In genomic region chr12:113875681-113876080, GRCh38 we compare ENCODE assay signal across 16 cellular contexts.
DNase-seq lines count a peak whose midpoint lies in the region; ATAC-seq, FAIRE-seq and TF ChIP-seq lines count a peak whose summit lies in the region.
"Had no signal": no experiment of that assay in that cellular context is flagged by ENCODE, and none has a peak within 500 bp of the region (broad histone marks: within the 10 kb centered on the region; RNA-seq: fewer than 3 reads in every experiment).

No MANE protein-coding gene starts in this region.

- in situ Hi-C loops in K562 (cut with MboI) = no loop called here

- BruUV-seq in K562 (replicated peaks; lab: Mats Ljungman, UMichigan) = no TSS peak

- intact Hi-C loops in K562 (cut with micrococcal nuclease) = no loop called here

- H3K79me2 ChIP-seq in K562 (ENCODE audit: control insufficient read depth, insufficient read depth, low read length) (no peaks in the 10 kb centered on the region), neural cell (replicated peaks; ENCODE audit: insufficient read depth, low read length) (no peaks in the 10 kb centered on the region), MM.1S (ENCODE audit: low read length) (no peaks in the 10 kb centered on the region)

- H3K9me3 ChIP-seq in K562 (replicated peaks; ENCODE audit: control insufficient read depth, insufficient read depth, low read depth, low read length) (no peaks in the 10 kb centered on the region), neural cell (ENCODE audit: low read length) (no peaks in the 10 kb centered on the region), MM.1S (replicated peaks; ENCODE audit: insufficient read depth, low read length) (no peaks in the 10 kb centered on the region)
- H3K9me3 ChIP-seq: right lobe of liver had no signal

- DNase-seq in EH (ENCODE audit: low read depth) (peak; percentile 49), NCI-H1436 treated with DMSO at 0.1 percent for 48 hours (lab: John Stamatoyannopoulos, UW) (peak; percentile 20), K562 (ENCODE audit: extremely low read depth in 1 of 4, low spot score in 3 of 4) (no peak), MM.1S (no peak)
- no peak for DNase-seq in stimulated activated CD4-positive, alpha-beta T cell treated with anti-CD3 and anti-CD28 coated beads, Interleukin-2, amount 100 ng/mL, for 48 hours
- DNase-seq: CD4-positive, alpha-beta memory T cell; left ventricle myocardium superior; NCI-H2107; right lobe of liver; stimulated activated naive B cell treated with anti-CD40 and anti-IgM and Interleukin-4, amounts not matched to agents 10 μg/mL and 1 μg/mL and 100 μg/mL, for 72 hours had no signal

- no peak for TF ChIP-seq EP300 in K562 (IDR thresholded peaks at IDR 0.05; ENCODE audit: low read length)
- TF ChIP-seq EP300 in neural cell (conservative IDR thresholded peaks at IDR 0.05; ENCODE audit: poor library complexity, severe bottlenecking) = no peak

- no peaks in the 10 kb centered on the region for H3K9me1 ChIP-seq in K562 (ENCODE audit: control insufficient read depth, insufficient read depth, low read length)

- CTCF ChIA-PET in K562 (lab: Yijun Ruan, JAX; ENCODE audit: low intra/inter-chr PET ratio) = no interaction called here

- H4K20me1 ChIP-seq in K562 (replicated peaks; ENCODE audit: control insufficient read depth, insufficient read depth, low read length) (0 out of 2 replicates have a peak, but pooled peaks cover 2% of the 10 kb centered on the region), neural cell (ENCODE audit: insufficient read depth) (no peaks in the 10 kb centered on the region), MM.1S (ENCODE audit: insufficient read depth, low read length) (no peaks in the 10 kb centered on the region)

- H3K36me3 ChIP-seq in K562 (ENCODE audit: control insufficient read depth, insufficient read depth, low read length) (peaks cover 23% of the 10 kb centered on the region; the same call in 2 of the 3 replicates), neural cell (ENCODE audit: insufficient read depth, low read length) (no peaks in the 10 kb centered on the region), MM.1S (replicated peaks; ENCODE audit: insufficient read depth, low read length) (no peaks in the 10 kb centered on the region)
- H3K36me3 ChIP-seq: right lobe of liver had no signal

- ATAC-seq in K562 (no peak), GM19397 (IDR thresholded peaks at IDR 0.05; ENCODE audit: unreplicated experiment) (no peak), GM21381 (IDR thresholded peaks at IDR 0.05; ENCODE audit: unreplicated experiment) (no peak)
- ATAC-seq: GM23338; left ventricle myocardium superior; right lobe of liver; stimulated activated naive B cell treated with anti-CD40 and anti-IgM and Interleukin-4, amounts not matched to agents 10 μg/mL and 1 μg/mL and 100 μg/mL, for 72 hours had no signal

- 44% methylated on average over 10 of the region's 10 CpGs for WGBS in K562 (ENCODE audit: insufficient coverage, low coverage, missing lambda C conversion rate)

- H3K9ac ChIP-seq in K562 (ENCODE audit: insufficient read depth in 1 of 2, low read depth in 2 of 2, low read length in 2 of 2) = 0 out of 4 replicates have a peak overlapping the region, but pooled peaks of 1 of the 2 experiments have one; percentile 22
- no peak overlapping the region for H3K9ac ChIP-seq in neural cell (ENCODE audit: low read length)
- no peak overlapping the region for H3K9ac ChIP-seq in MM.1S (ENCODE audit: low read length)

- no peaks in the 10 kb centered on the region for H3K9me2 ChIP-seq in neural cell (ENCODE audit: insufficient read depth, low read length)
- no peaks in the 10 kb centered on the region for H3K9me2 ChIP-seq in MM.1S (replicated peaks; ENCODE audit: insufficient read depth, low read length)

- H3K4me1 ChIP-seq in K562 (replicated peaks in 1 of 2; ENCODE audit: control insufficient read depth in 2 of 2, insufficient read depth in 2 of 2, low read length in 2 of 2) = peaks cover 0 to 3% of the 10 kb centered on the region in 2 experiments; a peak in 2 of 5 replicates
- no peaks in the 10 kb centered on the region for H3K4me1 ChIP-seq in MM.1S (ENCODE audit: low read length)
- H3K4me1 ChIP-seq: right lobe of liver had no signal

- H3K4me2 ChIP-seq in K562 (ENCODE audit: insufficient read depth, low read length) (no peak overlapping the region), neural cell (ENCODE audit: low read length) (no peak overlapping the region), MM.1S (ENCODE audit: low read depth, low read length) (no peak overlapping the region)
- H3K4me2 ChIP-seq: GM23338 had no signal

- TF ChIP-seq CTCF in K562 (IDR thresholded peaks at IDR 0.05 in 2 of 3, conservative IDR thresholded peaks at IDR 0.05 in 1 of 3; ENCODE audit: insufficient read depth in 2 of 3, low read depth in 1 of 3, low read length in 3 of 3) = no peak
- TF ChIP-seq CTCF in neural cell (IDR thresholded peaks at IDR 0.05; ENCODE audit: poor library complexity, severe bottlenecking) = no peak
- no peak for TF ChIP-seq CTCF in MM.1S (IDR thresholded peaks at IDR 0.05; ENCODE audit: low read length)

- POLR2A ChIA-PET in K562 (lab: Yijun Ruan, JAX) = no interaction called here

- no peak for TF ChIP-seq POLR2A in K562 (conservative IDR thresholded peaks at IDR 0.05)

- TF ChIP-seq RAD21 in K562 (CRISPR knock-in tag; conservative IDR thresholded peaks at IDR 0.05 in 1 of 2, IDR thresholded peaks at IDR 0.05 in 1 of 2) (no peak), neural cell (conservative IDR thresholded peaks at IDR 0.05) (no peak)

- H3F3A ChIP-seq in neural cell (ENCODE audit: insufficient read depth, low read length, poor library complexity, severe bottlenecking) (no peaks in the 10 kb centered on the region), MM.1S (ENCODE audit: insufficient read depth, low read length) (no peaks in the 10 kb centered on the region)

- no peak for FAIRE-seq in K562 (lab: Jason Lieb, UNC)
- FAIRE-seq: GM18507 had no signal

- no peak overlapping the region for H2AFZ ChIP-seq in K562 (ENCODE audit: low read depth, low read length)
- no peak overlapping the region for H2AFZ ChIP-seq in neural cell (ENCODE audit: low read depth, low read length)
- no peak overlapping the region for H2AFZ ChIP-seq in MM.1S (ENCODE audit: low read length)
- H2AFZ ChIP-seq: GM23338 had no signal

- no peak overlapping the region for H3K4me3 ChIP-seq in K562
- H3K4me3 ChIP-seq in neural cell (ENCODE audit: low read length) = no peak overlapping the region
- no peak overlapping the region for H3K4me3 ChIP-seq in MM.1S (ENCODE audit: low read length)
- H3K4me3 ChIP-seq: dorsolateral prefrontal cortex, GM23338, right lobe of liver had no signal

- H3K27me3 ChIP-seq in K562 (ENCODE audit: control insufficient read depth in 2 of 2, insufficient read depth in 2 of 2, low read length in 2 of 2) (no peaks in the 10 kb centered on the region), neural cell (ENCODE audit: insufficient read depth, low read depth, low read length) (no peaks in the 10 kb centered on the region), MM.1S (replicated peaks; ENCODE audit: insufficient read depth, low read length) (no peaks in the 10 kb centered on the region)
- H3K27me3 ChIP-seq: dorsolateral prefrontal cortex, right lobe of liver had no signal

- H3K27ac ChIP-seq in K562 (ENCODE audit: extremely low read depth, low read depth, low read length) (no peak overlapping the region), neural cell (ENCODE audit: low read length) (no peak overlapping the region), MM.1S (ENCODE audit: low read length) (no peak overlapping the region)
- H3K27ac ChIP-seq: right lobe of liver had no signal

TF ChIP-seq in K562, 482 proteins besides CTCF, POLR2A, EP300 and RAD21:
- no peak for TF ChIP-seq NONO (IDR thresholded peaks at IDR 0.05; ENCODE audit: low read depth in 2 of 2, low read length in 1 of 2)
- TF ChIP-seq SPI1 (IDR thresholded peaks at IDR 0.05; ENCODE audit: borderline replicate concordance, low read depth, low read length) = peak; percentile 68; the same call in 1 of the 2 replicates
TF ChIP-seq in K562: peak in this region for 1.

TF ChIP-seq in neural cell, 6 proteins besides CTCF, POLR2A, EP300 and RAD21:
- peak; percentile 28 for TF ChIP-seq REST (IDR thresholded peaks at IDR 0.05; ENCODE audit: borderline replicate concordance)
- TF ChIP-seq MXI1 (conservative IDR thresholded peaks at IDR 0.05; ENCODE audit: poor library complexity, severe bottlenecking) = no peak

Comparison
In these comparisons a context has a peak if more than half of its experiments do, and no peak if none do; other contexts are left out.
1. DNase-seq: peak in EH (single experiment) and NCI-H1436 treated with DMSO at 0.1 percent for 48 hours (single experiment); none in K562 (0 of 4), stimulated activated CD4-positive, alpha-beta T cell treated with anti-CD3 and anti-CD28 coated beads, Interleukin-2, amount 100 ng/mL, for 48 hours (0 of 2) and MM.1S (single experiment).